Comparison of ENCODE assay signal across 26 cellular contexts in the genomic region with DNA sequence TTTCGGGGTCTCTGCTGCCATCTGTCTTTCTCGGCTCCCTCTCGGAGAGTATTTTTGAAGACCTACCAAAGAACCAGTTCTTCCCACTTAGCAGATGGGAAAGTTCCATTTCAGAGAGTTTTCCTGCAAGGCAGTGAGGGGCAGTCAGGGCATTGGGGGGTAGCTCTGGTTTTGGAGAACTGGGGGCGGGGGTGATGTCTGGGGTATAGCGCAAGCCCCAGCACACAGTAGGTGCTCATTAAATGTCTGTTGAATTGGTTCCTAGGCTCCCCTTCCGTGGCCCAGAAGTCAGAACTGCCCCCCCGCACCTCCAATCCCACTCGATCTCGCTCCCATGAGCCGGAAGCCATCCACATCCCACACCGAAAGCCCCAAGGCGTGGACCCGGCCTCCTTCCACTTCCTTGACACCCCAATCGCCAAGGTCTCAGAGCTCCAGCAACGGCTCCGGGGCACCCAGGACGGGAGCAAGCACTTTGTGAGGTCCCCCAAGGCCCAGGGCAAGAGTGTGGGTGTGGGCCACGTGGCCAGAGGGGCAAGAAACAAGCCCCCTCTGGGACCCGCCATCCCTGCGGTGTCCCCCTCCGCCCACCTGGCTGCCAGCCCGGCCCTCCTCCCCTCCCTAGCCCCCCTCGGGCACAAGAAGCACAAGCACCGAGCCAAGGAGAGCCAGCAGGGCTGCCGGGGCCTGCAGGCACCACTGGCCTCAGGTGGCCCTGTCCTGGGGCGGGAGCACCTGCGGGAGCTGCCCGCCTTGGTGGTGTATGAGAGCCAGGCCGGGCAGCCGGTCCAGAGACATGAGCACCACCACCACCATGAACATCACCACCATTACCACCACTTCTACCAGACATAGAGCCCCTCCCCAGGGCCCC. TPM values are rescaled to one million over a fixed set of nuclear protein-coding genes. Genes with fewer than 3 reads are reported as not detected.
A peak's percentile ranks its signal among the peaks of the same experiment; 100 is the strongest.
DNase-seq lines count a peak whose midpoint lies in the region; ATAC-seq, FAIRE-seq and TF ChIP-seq lines count a peak whose summit lies in the region.
"Had no signal": no experiment of that assay in that cellular context is flagged by ENCODE, and none has a peak within 500 bp of the region (broad histone marks: within the 10 kb centered on the region; RNA-seq: fewer than 3 reads in every experiment).

No MANE protein-coding gene starts in this region.

- H3K4me2 ChIP-seq in OCI-LY3 (ENCODE audit: low read length) = no peak overlapping the region
- no peak overlapping the region for H3K4me2 ChIP-seq in astrocyte (ENCODE audit: low read length)
- no peak overlapping the region for H3K4me2 ChIP-seq in mesenchymal stem cell (ENCODE audit: low read length, poor library complexity, severe bottlenecking)

- no peak overlapping the region for H3K23ac ChIP-seq in mesenchymal stem cell (ENCODE audit: low read length in 2 of 2)

- H3K9ac ChIP-seq in OCI-LY3 (ENCODE audit: low read length) (no peak overlapping the region), astrocyte (ENCODE audit: low read length) (no peak overlapping the region), mesenchymal stem cell (ENCODE audit: low read length) (no peak overlapping the region)
- H3K9ac ChIP-seq: GM23248 had no signal

- H2BK12ac ChIP-seq in mesenchymal stem cell (ENCODE audit: low read length in 2 of 2) = no peak overlapping the region

- TF ChIP-seq CTCF in OCI-LY3 (IDR thresholded peaks at IDR 0.05; ENCODE audit: low read depth, low read length) (0 out of 2 replicates have a peak, but pooled peaks have one; percentile 11), astrocyte (IDR thresholded peaks at IDR 0.05; ENCODE audit: insufficient read depth, low read depth, low read length) (no peak)

- H2AK5ac ChIP-seq in mesenchymal stem cell (ENCODE audit: low read length, severe bottlenecking) = no peak overlapping the region

- no peak overlapping the region for H3K4ac ChIP-seq in mesenchymal stem cell (ENCODE audit: low read depth in 1 of 2, low read length in 2 of 2)

- H3K9me3 ChIP-seq in OCI-LY3 (ENCODE audit: insufficient read depth, low read length) = no peaks in the 10 kb centered on the region
- no peaks in the 10 kb centered on the region for H3K9me3 ChIP-seq in astrocyte (ENCODE audit: insufficient read depth, low read depth, low read length)
- H3K9me3 ChIP-seq in mesenchymal stem cell (ENCODE audit: control insufficient read depth, low read length) = no peaks in the 10 kb centered on the region

- H2BK15ac ChIP-seq in mesenchymal stem cell (ENCODE audit: low read depth, poor library complexity, severe bottlenecking) = no peak overlapping the region

- ATAC-seq in HG03025 (IDR thresholded peaks at IDR 0.05; ENCODE audit: low FRiP score, unreplicated experiment) (no peak), GM21390 (IDR thresholded peaks at IDR 0.05; ENCODE audit: unreplicated experiment) (no peak)

- H2AFZ ChIP-seq in OCI-LY3 (ENCODE audit: low read depth, low read length) = no peak overlapping the region
- H2AFZ ChIP-seq in astrocyte (ENCODE audit: low read depth, low read length) = no peak overlapping the region
- no peak overlapping the region for H2AFZ ChIP-seq in mesenchymal stem cell (ENCODE audit: low read depth, low read length)
- H2AFZ ChIP-seq: GM23248 had no signal

- peak overlapping the region; percentile 39 for H3K27ac Mint-ChIP-seq in activated naive CD4-positive, alpha-beta T cell treated with anti-CD3 and anti-CD28 coated beads, Interleukin-2, amount 10 ng/mL, durations not matched to agents 7 days and 5 days
- H3K27ac Mint-ChIP-seq in astrocyte (ENCODE audit: unreplicated experiment) = peak overlapping the region; percentile 10
- H3K27ac Mint-ChIP-seq: CD4-positive, alpha-beta memory T cell had no signal

- no peak overlapping the region for H2BK120ac ChIP-seq in mesenchymal stem cell (ENCODE audit: low read depth, low read length)

- peak overlapping the region; percentile 8 for H4K91ac ChIP-seq in mesenchymal stem cell (ENCODE audit: low read length)

- no peak overlapping the region for H3K4me3 ChIP-seq in OCI-LY3 (ENCODE audit: low read length)
- H3K4me3 ChIP-seq in astrocyte (ENCODE audit: insufficient read depth, low read depth, low read length) = no peak overlapping the region
- H3K4me3 ChIP-seq in mesenchymal stem cell (ENCODE audit: insufficient read depth in 1 of 2, low read depth in 1 of 2, low read length in 2 of 2) = no peak overlapping the region
- H3K4me3 ChIP-seq: GM23248 had no signal

- no peak overlapping the region for H3K4me3 Mint-ChIP-seq in activated naive CD4-positive, alpha-beta T cell treated with anti-CD3 and anti-CD28 coated beads, Interleukin-2, amount 10 ng/mL, durations not matched to agents 7 days and 5 days
- no peak overlapping the region for H3K4me3 Mint-ChIP-seq in astrocyte (ENCODE audit: unreplicated experiment)
- H3K4me3 Mint-ChIP-seq: CD4-positive, alpha-beta memory T cell had no signal

- H3K18ac ChIP-seq in mesenchymal stem cell (ENCODE audit: low read depth in 1 of 2, low read length in 2 of 2) = no peak overlapping the region

- WGBS in mesenchymal stem cell = 89% methylated on average over 28 of the region's 30 CpGs

- peaks cover 4% of the 10 kb centered on the region for H3K4me1 Mint-ChIP-seq in activated naive CD4-positive, alpha-beta T cell treated with anti-CD3 and anti-CD28 coated beads, Interleukin-2, amount 10 ng/mL, durations not matched to agents 7 days and 5 days
- H3K4me1 Mint-ChIP-seq in astrocyte (ENCODE audit: low read depth, unreplicated experiment) = no peaks in the 10 kb centered on the region

- H3K4me1 ChIP-seq in OCI-LY3 (ENCODE audit: low read length) = no peaks in the 10 kb centered on the region
- H3K4me1 ChIP-seq in astrocyte (ENCODE audit: insufficient read depth, low read length) = no peaks in the 10 kb centered on the region
- H3K4me1 ChIP-seq in mesenchymal stem cell (ENCODE audit: control insufficient read depth, insufficient read depth, low read depth, low read length) = no peaks in the 10 kb centered on the region

- no peak overlapping the region for H2BK5ac ChIP-seq in mesenchymal stem cell (ENCODE audit: low read depth, low read length, poor library complexity, severe bottlenecking)

- H4K8ac ChIP-seq in mesenchymal stem cell (ENCODE audit: low read length) = peak overlapping the region; percentile 7

- H3K36me3 ChIP-seq in OCI-LY3 (replicated peaks; ENCODE audit: low read depth, low read length) (no peaks in the 10 kb centered on the region), astrocyte (ENCODE audit: insufficient read depth, low read length) (no peaks in the 10 kb centered on the region), mesenchymal stem cell (ENCODE audit: control insufficient read depth in 1 of 2, insufficient read depth in 2 of 2, low read depth in 1 of 2, low read length in 2 of 2) (peaks cover 0 to 2% of the 10 kb centered on the region in 2 experiments)

- no peaks in the 10 kb centered on the region for H3K36me3 Mint-ChIP-seq in activated naive CD4-positive, alpha-beta T cell treated with anti-CD3 and anti-CD28 coated beads, Interleukin-2, amount 10 ng/mL, durations not matched to agents 7 days and 5 days
- peaks cover 10% of the 10 kb centered on the region for H3K36me3 Mint-ChIP-seq in astrocyte (ENCODE audit: low read depth, unreplicated experiment)

- H3K27me3 ChIP-seq in OCI-LY3 (ENCODE audit: low read depth, low read length) = no peaks in the 10 kb centered on the region
- H3K27me3 ChIP-seq in astrocyte (ENCODE audit: insufficient read depth, low read length) = no peaks in the 10 kb centered on the region
- H3K27me3 ChIP-seq in mesenchymal stem cell (ENCODE audit: control insufficient read depth in 1 of 2, insufficient read depth in 1 of 2, low read length in 2 of 2) = peaks cover 20 to 35% of the 10 kb centered on the region in 2 experiments

- no peak for DNase-seq in activated naive CD4-positive, alpha-beta T cell treated with anti-CD3 and anti-CD28 coated beads, Interleukin-2, amount 10 ng/mL, durations not matched to agents 7 days and 5 days
- DNase-seq in activated naive CD4-positive, alpha-beta T cell treated with Interleukin-2 at 50 U/mL for 16 hours = no peak
- DNase-seq in astrocyte (ENCODE audit: low read depth) = no peak
- DNase-seq in mesenchymal stem cell = no peak
- no peak for DNase-seq in NCI-H1105 treated with DMSO at 0.1 percent for 48 hours (lab: John Stamatoyannopoulos, UW)
- DNase-seq: C1 segment of cervical spinal cord; Calu3; CD4-positive, alpha-beta memory T cell; COR-L47; DMS53; DMS79 treated with DMSO at 0.1 percent for 48 hours; GF-D8; GM23248; H7; HCEC 1CT had no signal

- no peak overlapping the region for H3K14ac ChIP-seq in mesenchymal stem cell (ENCODE audit: low read length in 2 of 2)

- no peaks in the 10 kb centered on the region for H4K20me1 ChIP-seq in OCI-LY3 (ENCODE audit: insufficient read depth, low read length)
- H4K20me1 ChIP-seq in astrocyte (ENCODE audit: insufficient read depth, low read length) = no peaks in the 10 kb centered on the region

- peaks cover 7% of the 10 kb centered on the region for H3K27me3 Mint-ChIP-seq in activated naive CD4-positive, alpha-beta T cell treated with anti-CD3 and anti-CD28 coated beads, Interleukin-2, amount 10 ng/mL, durations not matched to agents 7 days and 5 days
- peaks cover 48% of the 10 kb centered on the region for H3K27me3 Mint-ChIP-seq in astrocyte (ENCODE audit: low read depth, unreplicated experiment)
- H3K27me3 Mint-ChIP-seq: CD4-positive, alpha-beta memory T cell had no signal

- H3K27ac ChIP-seq in OCI-LY3 (ENCODE audit: low read length) = no peak overlapping the region
- H3K27ac ChIP-seq in astrocyte (ENCODE audit: low read depth, low read length) = no peak overlapping the region
- H3K27ac ChIP-seq in mesenchymal stem cell (ENCODE audit: low read length, poor library complexity, severe bottlenecking) = no peak overlapping the region
- H3K27ac ChIP-seq: GM23248 had no signal

- no peaks in the 10 kb centered on the region for H3K79me1 ChIP-seq in mesenchymal stem cell (replicated peaks; ENCODE audit: low read length, poor library complexity, severe bottlenecking)

- FAIRE-seq in astrocyte (lab: Jason Lieb, UNC) = no peak
- FAIRE-seq: GM12891, GM18507, H1 had no signal

- H3K9me3 Mint-ChIP-seq in activated naive CD4-positive, alpha-beta T cell treated with anti-CD3 and anti-CD28 coated beads, Interleukin-2, amount 10 ng/mL, durations not matched to agents 7 days and 5 days = no peaks in the 10 kb centered on the region
- H3K9me3 Mint-ChIP-seq in astrocyte (ENCODE audit: unreplicated experiment) = peaks cover 3% of the 10 kb centered on the region

- CTCF ChIA-PET in activated naive CD4-positive, alpha-beta T cell treated with anti-CD3 and anti-CD28 coated beads, Interleukin-2, amount 10 ng/mL, durations not matched to agents 7 days and 5 days (lab: Charles Lee) = no interaction called here

- H3K79me2 ChIP-seq in OCI-LY3 (ENCODE audit: low read length) = no peaks in the 10 kb centered on the region
- H3K79me2 ChIP-seq in astrocyte (ENCODE audit: insufficient read depth, low read length) = no peaks in the 10 kb centered on the region

RNA-seq across cellular contexts. Expression of gene SNX20, which starts 47.9 kb away (rescaled TPM):
- not detected in 2 replicates for total RNA-seq in astrocyte
- polyA plus RNA-seq in mesenchymal stem cell (2013, experiment 1 of 2) = not detected
- polyA plus RNA-seq in mesenchymal stem cell (2013, experiment 2 of 2) = not detected
- total RNA-seq: A172, A673, Calu3, Daoy, G401, GM23248, H1, H7 had no signal
- polyA plus RNA-seq: BJ, GM23248, H1 had no signal
